Comparison of ENCODE assay signal across 10 cellular contexts in genomic region chr21:31293986-31294385, GRCh38. TPM values are rescaled to one million over a fixed set of nuclear protein-coding genes. Genes with fewer than 3 reads are reported as not detected.
DNase-seq lines count a peak whose midpoint lies in the region; ATAC-seq and TF ChIP-seq lines count a peak whose summit lies in the region.
"Had no signal": no experiment of that assay in that cellular context is flagged by ENCODE, and none has a peak within 500 bp of the region (broad histone marks: within the 10 kb centered on the region; RNA-seq: fewer than 3 reads in every experiment).

No MANE protein-coding gene starts in this region.

- TF ChIP-seq POLR2A in erythroblast (IDR thresholded peaks at IDR 0.05; ENCODE audit: low read length) = no peak

- H3K79me2 ChIP-seq in OCI-LY7 (ENCODE audit: insufficient read depth, low read depth, low read length) = no peaks in the 10 kb centered on the region

- no peak overlapping the region for H3K9ac ChIP-seq in HUES48 (ENCODE audit: low read depth, low read length)

- peaks cover 2% of the 10 kb centered on the region for H3K9me3 Mint-ChIP-seq in activated T-cell treated with anti-CD3 and anti-CD28 coated beads, Interleukin-2, amount 50 U/mL, for 24 hours
- H3K9me3 Mint-ChIP-seq: nephron had no signal

- peak overlapping the region; percentile 91 for H3K27ac Mint-ChIP-seq in activated T-cell treated with anti-CD3 and anti-CD28 coated beads, Interleukin-2, amount 50 U/mL, for 24 hours
- H3K27ac Mint-ChIP-seq: nephron had no signal

- intact Hi-C loops in OCI-LY7 (cut with micrococcal nuclease; ENCODE audit: unreplicated experiment) = no loop called here

- H3K4me3 ChIP-seq in HUES48 (ENCODE audit: low read depth, low read length) = no peak overlapping the region
- no peak overlapping the region for H3K4me3 ChIP-seq in OCI-LY7 (ENCODE audit: low read depth, low read length, poor library complexity, severe bottlenecking)
- H3K4me3 ChIP-seq: cardiac muscle cell had no signal

- no peak overlapping the region for H3K4me2 ChIP-seq in OCI-LY7 (ENCODE audit: low read length)

- H3K4me1 Mint-ChIP-seq in activated T-cell treated with anti-CD3 and anti-CD28 coated beads, Interleukin-2, amount 50 U/mL, for 24 hours (ENCODE audit: low read depth) = peaks cover 54% of the 10 kb centered on the region

- CTCF ChIA-PET in OCI-LY7 (lab: Charles Lee; ENCODE audit: unreplicated experiment) = no interaction called here

- H3K36me3 ChIP-seq in HUES48 (ENCODE audit: control insufficient read depth, insufficient read depth, low read length) (no peaks in the 10 kb centered on the region), OCI-LY7 (ENCODE audit: insufficient read depth, low read length) (no peaks in the 10 kb centered on the region)
- H3K36me3 ChIP-seq: cardiac muscle cell had no signal

- H3K9me2 ChIP-seq in OCI-LY7 (ENCODE audit: insufficient read depth, low read length) = no peaks in the 10 kb centered on the region

- peak overlapping the region; percentile 44 for H3K4me3 Mint-ChIP-seq in activated T-cell treated with anti-CD3 and anti-CD28 coated beads, Interleukin-2, amount 50 U/mL, for 24 hours
- H3K4me3 Mint-ChIP-seq: nephron had no signal

- H4K20me1 ChIP-seq in OCI-LY7 (ENCODE audit: insufficient read depth, low read length) = no peaks in the 10 kb centered on the region

- peak overlapping the region; percentile 60 for H3K27ac ChIP-seq in HUES48 (ENCODE audit: low read depth, low read length)
- H3K27ac ChIP-seq in OCI-LY7 (ENCODE audit: low read depth, low read length, poor library complexity, severe bottlenecking) = no peak overlapping the region
- H3K27ac ChIP-seq: cardiac muscle cell had no signal

- peaks cover 10% of the 10 kb centered on the region for H3K4me1 ChIP-seq in HUES48 (ENCODE audit: control insufficient read depth, insufficient read depth, low read length)
- no peaks in the 10 kb centered on the region for H3K4me1 ChIP-seq in OCI-LY7 (ENCODE audit: insufficient read depth, low read length, poor library complexity, severe bottlenecking)

- H3K27me3 ChIP-seq in HUES48 (ENCODE audit: control insufficient read depth, insufficient read depth, low read length) = no peaks in the 10 kb centered on the region
- H3K27me3 ChIP-seq: cardiac muscle cell had no signal

- peak; percentile 63 for DNase-seq in activated T-cell treated with anti-CD3 and anti-CD28 coated beads, Interleukin-2, amount 50 U/mL, for 24 hours
- peak; percentile 97 for DNase-seq in iris pigment epithelial cell (ENCODE audit: low read depth)
- DNase-seq in stimulated activated CD8-positive, alpha-beta memory T cell treated with anti-CD3 and anti-CD28 coated beads, Interleukin-4, amount 100 ng/mL, for 24 hours (ENCODE audit: low read depth) = peak; percentile 52
- DNase-seq in OCI-LY7 (ENCODE audit: low spot score) = no peak
- DNase-seq in OCI-M1 (lab: John Stamatoyannopoulos, UW) = no peak
- DNase-seq in erythroblast (lab: John Stamatoyannopoulos, UW) = no peak

- no peak for ATAC-seq in GM21423 (IDR thresholded peaks at IDR 0.05; ENCODE audit: unreplicated experiment)

- no peaks in the 10 kb centered on the region for H3K27me3 Mint-ChIP-seq in activated T-cell treated with anti-CD3 and anti-CD28 coated beads, Interleukin-2, amount 50 U/mL, for 24 hours

- POLR2A ChIA-PET in OCI-LY7 (lab: Charles Lee) = interaction anchor here (0.5 to 0.8 kb wide), 3 partner anchors 91 to 280 kb away, joined by 3 to 10 read pairs (median 7); no protein-coding TSS in a partner anchor

- TF ChIP-seq CTCF in OCI-LY7 (conservative IDR thresholded peaks at IDR 0.05; ENCODE audit: low read length) = no peak

- no TSS peak for BruUV-seq in OCI-LY7 (replicated peaks; lab: Mats Ljungman, UMichigan)

- no peaks in the 10 kb centered on the region for H3K9me3 ChIP-seq in HUES48 (ENCODE audit: control insufficient read depth, insufficient read depth, low read length)
- no peaks in the 10 kb centered on the region for H3K9me3 ChIP-seq in OCI-LY7 (ENCODE audit: low read length)

- peaks cover 22% of the 10 kb centered on the region for H3K36me3 Mint-ChIP-seq in activated T-cell treated with anti-CD3 and anti-CD28 coated beads, Interleukin-2, amount 50 U/mL, for 24 hours (ENCODE audit: low read depth)

- H2AFZ ChIP-seq in OCI-LY7 (ENCODE audit: low read length) = no peak overlapping the region

RNA-seq across cellular contexts. Expression of gene TIAM1, which starts 50.1 kb away (rescaled TPM):
- 12.4 and 15.0 TPM in 2 replicates for total RNA-seq in OCI-LY7 (2014; rRNA removed; shearing (Covaris generic))
- total RNA-seq in OCI-LY7 (2022) = 25.1 and 27.0 TPM in 2 replicates

Comparison
In these comparisons a context has a peak if more than half of its experiments do, and no peak if none do; other contexts are left out.
1. DNase-seq: peak in activated T-cell treated with anti-CD3 and anti-CD28 coated beads, Interleukin-2, amount 50 U/mL, for 24 hours (single experiment), iris pigment epithelial cell (single experiment) and stimulated activated CD8-positive, alpha-beta memory T cell treated with anti-CD3 and anti-CD28 coated beads, Interleukin-4, amount 100 ng/mL, for 24 hours (single experiment); none in OCI-LY7 (single experiment), OCI-M1 (single experiment) and erythroblast (0 of 2).